Comparison of ENCODE assay signal across 8 cellular contexts in the genomic region with DNA sequence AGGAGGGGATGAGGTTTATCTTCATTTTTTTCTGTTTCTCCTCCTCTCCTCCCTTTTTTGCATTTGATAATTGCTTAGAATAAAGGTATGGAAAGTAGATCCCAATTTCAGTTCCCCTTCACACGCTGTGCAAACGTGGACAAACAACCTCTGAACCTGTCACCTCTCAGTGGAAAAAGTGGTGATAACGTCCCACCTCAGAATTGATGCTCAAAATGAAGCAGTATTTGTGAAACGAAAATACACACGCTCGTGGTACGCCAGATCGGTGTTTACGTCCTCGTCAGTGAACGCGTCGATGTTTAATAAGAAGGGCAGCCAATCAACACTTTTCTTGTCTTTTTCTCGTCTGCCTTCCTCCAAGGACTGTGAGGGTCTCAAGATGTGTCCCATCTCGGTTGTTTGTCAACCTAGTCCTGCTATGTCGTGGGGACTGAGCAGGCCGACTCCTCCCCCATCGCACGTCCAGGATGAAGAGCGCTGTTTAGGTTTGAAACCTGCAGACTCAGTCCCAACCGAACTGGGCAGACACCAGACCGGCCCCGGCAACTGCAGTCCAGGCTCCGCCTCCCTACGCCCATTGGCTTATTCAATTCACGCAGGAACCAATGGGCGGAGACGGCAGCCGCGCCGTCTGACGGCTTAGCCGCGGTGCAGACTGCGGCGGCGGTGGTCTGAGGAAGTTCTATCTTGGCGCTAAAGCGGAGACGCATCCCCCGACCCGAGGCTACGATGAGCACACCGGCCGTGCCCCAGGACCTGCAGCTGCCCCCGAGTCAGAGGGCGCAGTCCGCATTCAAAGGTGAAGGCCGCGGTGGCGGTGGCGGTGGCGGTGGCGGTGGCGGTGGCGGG. TPM values are rescaled to one million over a fixed set of nuclear protein-coding genes. Genes with fewer than 3 reads are reported as not detected.
A peak's percentile ranks its signal among the peaks of the same experiment; 100 is the strongest.
DNase-seq lines count a peak whose midpoint lies in the region; ATAC-seq and TF ChIP-seq lines count a peak whose summit lies in the region.

A gene with protein sequence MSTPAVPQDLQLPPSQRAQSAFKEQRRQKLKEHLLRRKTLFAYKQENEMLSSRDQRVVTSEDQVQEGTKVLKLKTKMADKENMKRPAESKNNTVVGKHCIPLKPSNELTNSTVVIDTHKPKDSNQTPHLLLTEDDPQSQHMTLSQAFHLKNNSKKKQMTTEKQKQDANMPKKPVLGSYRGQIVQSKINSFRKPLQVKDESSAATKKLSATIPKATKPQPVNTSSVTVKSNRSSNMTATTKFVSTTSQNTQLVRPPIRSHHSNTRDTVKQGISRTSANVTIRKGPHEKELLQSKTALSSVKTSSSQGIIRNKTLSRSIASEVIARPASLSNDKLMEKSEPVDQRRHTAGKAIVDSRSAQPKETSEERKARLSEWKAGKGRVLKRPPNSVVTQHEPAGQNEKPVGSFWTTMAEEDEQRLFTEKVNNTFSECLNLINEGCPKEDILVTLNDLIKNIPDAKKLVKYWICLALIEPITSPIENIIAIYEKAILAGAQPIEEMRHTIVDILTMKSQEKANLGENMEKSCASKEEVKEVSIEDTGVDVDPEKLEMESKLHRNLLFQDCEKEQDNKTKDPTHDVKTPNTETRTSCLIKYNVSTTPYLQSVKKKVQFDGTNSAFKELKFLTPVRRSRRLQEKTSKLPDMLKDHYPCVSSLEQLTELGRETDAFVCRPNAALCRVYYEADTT (plus strand): TSS at position 654 of the 852 bp plus-strand sequence. CDS start 79 bp downstream, at position 733.

- H4K20me1 ChIP-seq in KMS-11 (ENCODE audit: insufficient read depth) = no peaks in the 10 kb centered on the region

- peaks cover 61% of the 10 kb centered on the region for H3K4me1 ChIP-seq in KMS-11 (ENCODE audit: low read depth, poor library complexity, severe bottlenecking)
- H3K4me1 ChIP-seq in Peyer's patch = peaks cover 0 to 23% (median 3%) of the 10 kb centered on the region in 4 donors
- H3K4me1 ChIP-seq in esophagus muscularis mucosa = peaks cover 15 to 27% (median 21%) of the 10 kb centered on the region in 4 donors

- H2AFZ ChIP-seq in KMS-11 (ENCODE audit: low read depth) = peak within 1 kb of the TSS; percentile 44

- peaks cover 56% of the 10 kb centered on the region for H3K79me2 ChIP-seq in KMS-11 (ENCODE audit: insufficient read depth, low read depth)

- peak within 1 kb of the TSS; percentile 95 for H3K4me2 ChIP-seq in KMS-11

- H3K4me3 ChIP-seq in KMS-11 (IDR thresholded peaks at IDR 0.05; ENCODE audit: insufficient read depth, low read depth, low read length) (peak within 1 kb of the TSS; percentile 25), Peyer's patch (peak within 1 kb of the TSS; percentile 62 to 96 (median 73)), esophagus muscularis mucosa (peak within 1 kb of the TSS; percentile 74 to 89 (median 79))

- peak within 1 kb of the TSS; percentile 98 for H3K27ac ChIP-seq in KMS-11
- H3K27ac ChIP-seq in Peyer's patch = peak within 1 kb of the TSS; percentile 91 to 98 (median 94)
- peak within 1 kb of the TSS; percentile 85 to 91 (median 88) for H3K27ac ChIP-seq in esophagus muscularis mucosa (replicated peaks in 1 of 4)

- intact Hi-C loops in esophagus muscularis mucosa (cut with DNase I) = loop anchor here (5.0 to 10.0 kb wide), 3 partner anchors 200 to 328 kb away; a partner anchor contains a TSS

- no peak for TF ChIP-seq EP300 in esophagus muscularis mucosa (IDR thresholded peaks at IDR 0.05)

- H3K9me3 ChIP-seq in Peyer's patch (no peaks in the 10 kb centered on the region), esophagus muscularis mucosa (no peaks in the 10 kb centered on the region)

- H3K27me3 ChIP-seq in KMS-11 (ENCODE audit: insufficient read depth, low read depth) (no peaks in the 10 kb centered on the region), Peyer's patch (no peaks in the 10 kb centered on the region), esophagus muscularis mucosa (no peaks in the 10 kb centered on the region)

- peaks cover 10% of the 10 kb centered on the region; the same call in 1 of the 2 replicates for H3K36me3 ChIP-seq in KMS-11 (ENCODE audit: insufficient read depth)
- no peaks in the 10 kb centered on the region for H3K36me3 ChIP-seq in Peyer's patch
- H3K36me3 ChIP-seq in esophagus muscularis mucosa = no peaks in the 10 kb centered on the region

- H3K9ac ChIP-seq in KMS-11 = peak within 1 kb of the TSS; percentile 80

- peak; percentile 75 to 89 for TF ChIP-seq POLR2A in Peyer's patch (IDR thresholded peaks at IDR 0.05)
- peak; percentile 35 for TF ChIP-seq POLR2A in esophagus muscularis mucosa (IDR thresholded peaks at IDR 0.05; ENCODE audit: low read depth)

- WGBS in esophagus muscularis mucosa = under 1% methylated on average over 46 of the region's 56 CpGs

- TF ChIP-seq CTCF in KMS-11 (conservative IDR thresholded peaks at IDR 0.05; ENCODE audit: low read depth, low read length) = no peak
- TF ChIP-seq CTCF in Peyer's patch (IDR thresholded peaks at IDR 0.05) = peak in 1 of 6 experiments; percentile 12
- peak in 1 of 3 experiments; percentile 11 for TF ChIP-seq CTCF in esophagus muscularis mucosa (IDR thresholded peaks at IDR 0.05)

- DNase-seq in DMS53 treated with DMSO at 0.1 percent for 48 hours (lab: John Stamatoyannopoulos, UW; ENCODE audit: unreplicated experiment) (peak; percentile 95), Peyer's patch (peak; percentile 96 to 98 (median 97)), esophagus muscularis mucosa (ENCODE audit: extremely low spot score) (peak; percentile 99), myocyte (ENCODE audit: low read depth) (peak; percentile 96)
- DNase-seq in activated T-cell treated with anti-CD3 and anti-CD28 coated beads, Interleukin-2, amount 50 U/mL, for 48 hours = peak; percentile 94 to 96
- DNase-seq in stimulated activated CD8-positive, alpha-beta memory T cell treated with anti-CD3 and anti-CD28 coated beads, Interleukin-7, amount 100 ng/mL, for 48 hours (ENCODE audit: extremely low read depth in 1 of 2, low read depth in 1 of 2) = peak; percentile 84 to 90

- ATAC-seq in GM21737 (IDR thresholded peaks at IDR 0.05; ENCODE audit: unreplicated experiment) = peak; percentile 77

RNA-seq across cellular contexts. Expression of the gene that starts here (rescaled TPM):
- total RNA-seq in Peyer's patch = 10 to 100 TPM in 3 of 4 donors, 1 to 10 TPM in 1; 9.8 to 38.0 (median 13.7) TPM
- 1 to 10 TPM; 2.1 to 5.5 (median 4.4) TPM for total RNA-seq in esophagus muscularis mucosa
- total RNA-seq in myocyte = 48.5 and 68.5 TPM in 2 replicates
- 14.2 TPM for polyA plus RNA-seq in myocyte (2012)

Comparison
In these comparisons a context has a peak if more than half of its experiments do, and no peak if none do; other contexts are left out.
1. Peak in every context shown above with its lines: DNase-seq, ATAC-seq, H3K4me3 ChIP-seq and H3K27ac ChIP-seq.
2. H3K4me3 ChIP-seq: peak in every context shown above with its lines; median percentile 79 in esophagus muscularis mucosa; 73 in Peyer's patch; 25 in KMS-11.